ENCODE assay signal across 23 cellular contexts in the genomic region with DNA sequence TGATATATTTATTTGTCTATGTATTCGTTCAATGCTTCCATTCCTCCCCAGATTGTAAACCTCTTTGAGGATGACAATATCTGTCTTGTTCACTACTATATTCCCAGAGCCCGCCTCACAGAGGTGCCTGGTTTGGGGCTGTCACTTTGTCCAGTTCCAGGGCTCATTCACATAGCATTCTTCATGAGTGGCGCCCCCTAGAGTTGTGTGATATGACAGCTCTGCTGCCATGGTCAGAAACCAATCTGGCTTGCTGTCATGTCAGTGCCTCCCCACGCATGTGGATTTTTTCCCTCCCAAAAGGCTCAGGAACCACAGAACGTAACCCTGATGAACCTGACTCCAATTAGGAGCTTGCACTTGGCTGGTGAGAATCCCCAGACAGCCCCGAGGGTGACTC.
A peak's percentile ranks its signal among the peaks of the same experiment; 100 is the strongest.
DNase-seq lines count a peak whose midpoint lies in the region; ATAC-seq, FAIRE-seq and TF ChIP-seq lines count a peak whose summit lies in the region.
"Had no signal": no experiment of that assay in that cellular context is flagged by ENCODE, and none has a peak within 500 bp of the region (broad histone marks: within the 10 kb centered on the region; RNA-seq: fewer than 3 reads in every experiment).

No MANE protein-coding gene starts in this region.

- DNase-seq in HepG2 (ENCODE audit: low spot score) = no peak
- no peak for DNase-seq in right lobe of liver
- DNase-seq in HCT116 (ENCODE audit: low read depth, low spot score) = no peak
- no peak for DNase-seq in Panc1 (ENCODE audit: low read depth, low spot score)
- no peak for DNase-seq in type B pancreatic cell (ENCODE audit: extremely low spot score, unreplicated experiment)
- no peak for DNase-seq in central memory CD4-positive, alpha-beta T cell
- no peak for DNase-seq in globus pallidus (ENCODE audit: low spot score)
- no peak for DNase-seq in ovary
- DNase-seq: activated CD4-positive, CD25-positive, alpha-beta regulatory T cell; activated naive CD4-positive, alpha-beta T cell treated with Interleukin-2 at 50 U/mL for 16 hours; activated T-cell treated with anti-CD3 and anti-CD28 coated beads, Interleukin-2, amount 50 U/mL, for 48 hours; colonic mucosa; GDM1; kidney glomerular epithelial cell; naive B cell; NCI-H2107; NCI-H524; T1000; upper lobe of right lung had no signal

- H3K4me1 ChIP-seq in HepG2 (ENCODE audit: insufficient read depth, low read length) (no peaks in the 10 kb centered on the region), right lobe of liver (no peaks in the 10 kb centered on the region), HCT116 (ENCODE audit: control insufficient read depth in 1 of 2, insufficient read depth in 2 of 2, low read length in 2 of 2) (no peaks in the 10 kb centered on the region), Panc1 (ENCODE audit: control insufficient read depth, insufficient read depth, low read length) (no peaks in the 10 kb centered on the region), ovary (ENCODE audit: insufficient read depth) (no peaks in the 10 kb centered on the region)
- H3K4me1 ChIP-seq: colonic mucosa, upper lobe of right lung had no signal

- intact Hi-C loops in HepG2 (cut with micrococcal nuclease; ENCODE audit: unreplicated experiment) (no loop called here), right lobe of liver (cut with DNase I) (no loop called here), HCT116 (cut with micrococcal nuclease) (no loop called here), Panc1 (cut with micrococcal nuclease; ENCODE audit: unreplicated experiment) (no loop called here), ovary (cut with DNase I) (no loop called here)

- ATAC-seq in HepG2 = no peak
- ATAC-seq in right lobe of liver = no peak
- ATAC-seq in HCT116 = 0 out of 2 replicates have a peak, but pooled peaks have one; percentile 54
- ATAC-seq in Panc1 = no peak
- ATAC-seq: upper lobe of right lung had no signal

- CTCF ChIA-PET in HepG2 (lab: Yijun Ruan, JAX; ENCODE audit: low intra/inter-chr PET ratio, low total read pairs) = no interaction called here
- CTCF ChIA-PET in HCT116 (lab: Charles Lee) = no interaction called here
- CTCF ChIA-PET in Panc1 (lab: Charles Lee) = no interaction called here

- no peak for TF ChIP-seq RAD21 in HepG2 (CRISPR knock-in tag; IDR thresholded peaks at IDR 0.05)
- TF ChIP-seq RAD21 in HCT116 (IDR thresholded peaks at IDR 0.05; ENCODE audit: low read depth) = no peak

- no peaks in the 10 kb centered on the region for H3K36me3 Mint-ChIP-seq in type B pancreatic cell
- H3K36me3 Mint-ChIP-seq: CD14-positive monocyte, memory B cell had no signal

- peak; percentile 21; the same call in 1 of the 2 replicates for TF ChIP-seq CTCF in HepG2 (CRISPR knock-in tag; IDR thresholded peaks at IDR 0.05)
- TF ChIP-seq CTCF in right lobe of liver (IDR thresholded peaks at IDR 0.05) = no peak
- peak in 2 of 3 experiments; percentile 40 to 51; a peak in 4 of 6 replicates for TF ChIP-seq CTCF in HCT116 (IDR thresholded peaks at IDR 0.05 in 2 of 3, conservative IDR thresholded peaks at IDR 0.05 in 1 of 3; ENCODE audit: borderline replicate concordance in 1 of 3, insufficient read depth in 1 of 3, low read depth in 2 of 3, low read length in 2 of 3)
- peak; percentile 48 for TF ChIP-seq CTCF in Panc1 (IDR thresholded peaks at IDR 0.05)
- peak; percentile 43 for TF ChIP-seq CTCF in type B pancreatic cell (conservative IDR thresholded peaks at IDR 0.05)
- no peak for TF ChIP-seq CTCF in ovary (IDR thresholded peaks at IDR 0.05)

- no peaks in the 10 kb centered on the region for H3K36me3 ChIP-seq in HepG2 (replicated peaks in 1 of 2; ENCODE audit: control insufficient read depth in 1 of 2, insufficient read depth in 2 of 2, low read length in 2 of 2)
- H3K36me3 ChIP-seq in right lobe of liver = no peaks in the 10 kb centered on the region
- no peaks in the 10 kb centered on the region for H3K36me3 ChIP-seq in HCT116 (ENCODE audit: control insufficient read depth in 1 of 2, insufficient read depth in 2 of 2, low read length in 2 of 2)
- H3K36me3 ChIP-seq in Panc1 (ENCODE audit: control insufficient read depth, insufficient read depth, low read length) = no peaks in the 10 kb centered on the region
- H3K36me3 ChIP-seq in ovary = no peaks in the 10 kb centered on the region
- H3K36me3 ChIP-seq: colonic mucosa, upper lobe of right lung had no signal

- H3K4me1 Mint-ChIP-seq in type B pancreatic cell (ENCODE audit: unreplicated experiment) = no peaks in the 10 kb centered on the region
- H3K4me1 Mint-ChIP-seq: CD14-positive monocyte, memory B cell, naive B cell had no signal

- in situ Hi-C loops in HepG2 (cut with HindIII; ENCODE audit: extremely low pct_ligation_motif_present, low pct_unique_long_range_greater_than_20kb) = no loop called here
- in situ Hi-C loops in Panc1 (cut with HindIII; ENCODE audit: low pct_unique_long_range_greater_than_20kb, low sequenced_read_pairs) = no loop called here

- H3K4me3 ChIP-seq in HepG2 (replicated peaks in 1 of 3; ENCODE audit: insufficient read depth in 1 of 3, low read depth in 2 of 3, low read length in 3 of 3) (no peak overlapping the region), right lobe of liver (no peak overlapping the region), HCT116 (replicated peaks in 1 of 2; ENCODE audit: low read depth in 1 of 2, low read length in 2 of 2) (no peak overlapping the region), Panc1 (ENCODE audit: low read depth in 2 of 2, low read length in 2 of 2) (no peak overlapping the region), ovary (no peak overlapping the region)
- H3K4me3 ChIP-seq: colonic mucosa, upper lobe of right lung had no signal

- H3K9me3 ChIP-seq in HepG2 (ENCODE audit: low read length) = no peaks in the 10 kb centered on the region
- H3K9me3 ChIP-seq in right lobe of liver = no peaks in the 10 kb centered on the region
- no peaks in the 10 kb centered on the region for H3K9me3 ChIP-seq in HCT116 (ENCODE audit: control insufficient read depth in 1 of 2, insufficient read depth in 1 of 2, low read depth in 1 of 2, low read length in 2 of 2)
- H3K9me3 ChIP-seq in Panc1 (ENCODE audit: control insufficient read depth, insufficient read depth, low read depth, low read length) = no peaks in the 10 kb centered on the region
- no peaks in the 10 kb centered on the region for H3K9me3 ChIP-seq in ovary
- H3K9me3 ChIP-seq: colonic mucosa, upper lobe of right lung had no signal

- TF ChIP-seq EP300 in HepG2 (IDR thresholded peaks at IDR 0.05; ENCODE audit: low read depth in 2 of 2, low read length in 2 of 2) (no peak), HepG2 (CRISPR knock-in tag; IDR thresholded peaks at IDR 0.05; ENCODE audit: borderline replicate concordance) (no peak), ovary (IDR thresholded peaks at IDR 0.05) (no peak)

- H3K27ac ChIP-seq in HepG2 (ENCODE audit: extremely low read length, insufficient read depth, low read length) = no peak overlapping the region
- H3K27ac ChIP-seq in right lobe of liver = no peak overlapping the region
- no peak overlapping the region for H3K27ac ChIP-seq in HCT116 (ENCODE audit: low read depth, low read length)
- H3K27ac ChIP-seq in Panc1 (ENCODE audit: low read length) = no peak overlapping the region
- no peak overlapping the region for H3K27ac ChIP-seq in ovary
- H3K27ac ChIP-seq: colonic mucosa, upper lobe of right lung had no signal

- no TSS peak for BruUV-seq in HepG2 (replicated peaks; lab: Mats Ljungman, UMichigan)
- BruUV-seq in HCT116 (replicated peaks; lab: Mats Ljungman, UMichigan) = no TSS peak
- no TSS peak for BruUV-seq in Panc1 (replicated peaks; lab: Mats Ljungman, UMichigan)

- H3K9ac ChIP-seq in HepG2 (ENCODE audit: insufficient read depth, low read depth, low read length) (no peak overlapping the region), HCT116 (ENCODE audit: low read length) (no peak overlapping the region)

- FAIRE-seq in HepG2 (lab: Jason Lieb, UNC) = no peak
- FAIRE-seq: D721Med, GM12892 had no signal

- H4K20me1 ChIP-seq in HepG2 (ENCODE audit: insufficient read depth, low read length) = no peaks in the 10 kb centered on the region
- H4K20me1 ChIP-seq in HCT116 (ENCODE audit: insufficient read depth) = no peaks in the 10 kb centered on the region

- H3K4me3 Mint-ChIP-seq in type B pancreatic cell = no peak overlapping the region
- H3K4me3 Mint-ChIP-seq: CD14-positive monocyte, memory B cell, naive B cell had no signal

- 22% methylated on average over 6 of the region's 6 CpGs for WGBS in HepG2 (ENCODE audit: low lambda C conversion rate)
- 47% methylated on average over 6 of the region's 6 CpGs for WGBS in right lobe of liver (ENCODE audit: insufficient coverage, low coverage, low lambda C conversion rate, missing lambda C conversion rate)
- WGBS in ovary, 3 donors = 43 to 53% (median 46%) methylated on average over 6 of the region's 6 CpGs

- no peak overlapping the region for H2AFZ ChIP-seq in HepG2 (ENCODE audit: low read length)
- no peak overlapping the region for H2AFZ ChIP-seq in HCT116 (ENCODE audit: low read depth, low read length, poor library complexity, severe bottlenecking)

- TF ChIP-seq POLR2A in HepG2 (IDR thresholded peaks at IDR 0.05; ENCODE audit: insufficient read depth in 1 of 2, low read depth in 2 of 2, low read length in 2 of 2) (no peak), right lobe of liver (IDR thresholded peaks at IDR 0.05) (no peak), HCT116 (IDR thresholded peaks at IDR 0.05; ENCODE audit: borderline replicate concordance, extremely low read depth, insufficient read depth, insufficient read length) (no peak), ovary (IDR thresholded peaks at IDR 0.05) (no peak)

- H3K79me2 ChIP-seq in HepG2 (ENCODE audit: insufficient read depth, low read length) = no peaks in the 10 kb centered on the region
- no peaks in the 10 kb centered on the region for H3K79me2 ChIP-seq in HCT116 (ENCODE audit: insufficient read depth, low read length)

- H3K4me2 ChIP-seq in HepG2 (ENCODE audit: low read depth, low read length) = no peak overlapping the region
- no peak overlapping the region for H3K4me2 ChIP-seq in HCT116 (ENCODE audit: low read length)

- H3K9me2 ChIP-seq in HCT116 (ENCODE audit: insufficient read depth) = no peaks in the 10 kb centered on the region

- H3K27ac Mint-ChIP-seq in type B pancreatic cell = no peak overlapping the region
- H3K27ac Mint-ChIP-seq: CD14-positive monocyte, memory B cell, naive B cell had no signal

- H3K9me3 Mint-ChIP-seq in type B pancreatic cell = no peaks in the 10 kb centered on the region

- RAD21 ChIA-PET in HCT116 (lab: Charles Lee; ENCODE audit: low non-redundant PET in 1 of 2, low total read pairs in 2 of 2, uncharacterized antibody in 2 of 2, unreplicated experiment in 2 of 2) = no interaction called here

- H3K27me3 Mint-ChIP-seq in type B pancreatic cell = peaks cover 3% of the 10 kb centered on the region

- peaks cover 0 to 6% of the 10 kb centered on the region in 2 experiments; a peak in 3 of 5 replicates for H3K27me3 ChIP-seq in HepG2 (ENCODE audit: control insufficient read depth in 1 of 2, insufficient read depth in 2 of 2, low read length in 2 of 2)
- no peaks in the 10 kb centered on the region for H3K27me3 ChIP-seq in right lobe of liver
- H3K27me3 ChIP-seq in HCT116 (ENCODE audit: insufficient read depth, low read length) = no peaks in the 10 kb centered on the region
- peaks cover 2% of the 10 kb centered on the region; the same call in 1 of the 2 replicates for H3K27me3 ChIP-seq in Panc1 (ENCODE audit: control insufficient read depth, insufficient read depth, low read length)
- H3K27me3 ChIP-seq in ovary = no peaks in the 10 kb centered on the region
- H3K27me3 ChIP-seq: colonic mucosa, upper lobe of right lung had no signal

- POLR2A ChIA-PET in HepG2 (lab: Yijun Ruan, JAX) = no interaction called here
- POLR2A ChIA-PET in HCT116 (lab: Charles Lee) = no interaction called here
- POLR2A ChIA-PET in Panc1 (lab: Charles Lee) = no interaction called here

Comparison
In these comparisons a context has a peak if more than half of its experiments do, and no peak if none do; other contexts are left out.
1. CTCF ChIP-seq: peak in HepG2 (single experiment), HCT116 (2 of 3), Panc1 (single experiment) and type B pancreatic cell (single experiment); none in right lobe of liver (0 of 4) and ovary (0 of 3).
2. Of the 20 proteins assayed by ChIP-seq in both HepG2 and HCT116: peak only in HepG2: none; only in HCT116: none; in both: CTCF; in neither: 19.